ENCODE assay signal across 23 cellular contexts in genomic region chr6:133057352-133057751, GRCh38.
DNase-seq lines count a peak whose midpoint lies in the region; ATAC-seq, FAIRE-seq and TF ChIP-seq lines count a peak whose summit lies in the region.
"Had no signal": no experiment of that assay in that cellular context is flagged by ENCODE, and none has a peak within 500 bp of the region (broad histone marks: within the 10 kb centered on the region; RNA-seq: fewer than 3 reads in every experiment).

No MANE protein-coding gene starts in this region.

- H3K4me3 ChIP-seq in HepG2 (replicated peaks in 1 of 3; ENCODE audit: insufficient read depth in 1 of 3, low read depth in 2 of 3, low read length in 3 of 3): no peak overlapping the region
- H3K4me3 ChIP-seq in right lobe of liver: no peak overlapping the region
- H3K4me3 ChIP-seq in endodermal cell (ENCODE audit: low read length): no peak overlapping the region
- no peak overlapping the region for H3K4me3 ChIP-seq in WERI-Rb-1 (ENCODE audit: low read depth, low read length)
- H3K4me3 ChIP-seq in brain microvascular endothelial cell (ENCODE audit: low read depth, low read length): no peak overlapping the region
- H3K4me3 ChIP-seq: GM12878, GM23248 had no signal

- H3K9me3 ChIP-seq in HepG2 (ENCODE audit: low read length) (no peaks in the 10 kb centered on the region), right lobe of liver (no peaks in the 10 kb centered on the region), endodermal cell (ENCODE audit: control insufficient read depth, low read length) (no peaks in the 10 kb centered on the region), WERI-Rb-1 (ENCODE audit: severe bottlenecking) (no peaks in the 10 kb centered on the region)
- H3K9me3 ChIP-seq: BE2C had no signal

- H3K27ac Mint-ChIP-seq in endodermal cell (peak overlapping the region; percentile 53), type B pancreatic cell (peak overlapping the region; percentile 0)
- H3K27ac Mint-ChIP-seq: CD4-positive, CD25-positive, alpha-beta regulatory T cell; CD8-positive, alpha-beta memory T cell; IgD-negative memory B cell had no signal

- TF ChIP-seq CTCF in HepG2 (CRISPR knock-in tag; IDR thresholded peaks at IDR 0.05) (no peak), right lobe of liver (IDR thresholded peaks at IDR 0.05) (no peak), endodermal cell (conservative IDR thresholded peaks at IDR 0.05) (no peak), type B pancreatic cell (conservative IDR thresholded peaks at IDR 0.05) (no peak), WERI-Rb-1 (IDR thresholded peaks at IDR 0.05; ENCODE audit: low read depth, low read length) (no peak), brain microvascular endothelial cell (IDR thresholded peaks at IDR 0.05; ENCODE audit: low read depth, low read length, missing control alignments) (no peak)

- no peak for DNase-seq in HepG2 (ENCODE audit: low spot score)
- DNase-seq in right lobe of liver: no peak
- DNase-seq in endodermal cell: no peak
- no peak for DNase-seq in type B pancreatic cell (ENCODE audit: extremely low spot score, unreplicated experiment)
- DNase-seq in WERI-Rb-1: no peak
- DNase-seq in brain microvascular endothelial cell: no peak
- DNase-seq: ACHN; BE2C; C1 segment of cervical spinal cord; CD4-positive, CD25-positive, alpha-beta regulatory T cell; CD8-positive, alpha-beta memory T cell; COR-L47; DMS 273 treated with DMSO at 0.1 percent for 48 hours; DMS53; DND-41; EL; GM23248; H7 had no signal

- H3K36me3 Mint-ChIP-seq in endodermal cell (ENCODE audit: low read depth): no peaks in the 10 kb centered on the region
- no peaks in the 10 kb centered on the region for H3K36me3 Mint-ChIP-seq in type B pancreatic cell
- H3K36me3 Mint-ChIP-seq: CD4-positive, CD25-positive, alpha-beta regulatory T cell; CD8-positive, alpha-beta memory T cell had no signal

- in situ Hi-C loops in HepG2 (cut with HindIII; ENCODE audit: extremely low pct_ligation_motif_present, low pct_unique_long_range_greater_than_20kb): no loop called here
- in situ Hi-C loops in brain microvascular endothelial cell (cut with HindIII; ENCODE audit: low pct_ligation_motif_present, low sequenced_read_pairs): no loop called here

- TF ChIP-seq POLR2A in HepG2 (IDR thresholded peaks at IDR 0.05; ENCODE audit: insufficient read depth in 1 of 2, low read depth in 2 of 2, low read length in 2 of 2) (no peak), right lobe of liver (IDR thresholded peaks at IDR 0.05) (no peak)

- H3K27ac ChIP-seq in HepG2 (ENCODE audit: extremely low read length, insufficient read depth, low read length) (no peak overlapping the region), right lobe of liver (no peak overlapping the region), endodermal cell (ENCODE audit: low read depth, low read length) (no peak overlapping the region), WERI-Rb-1 (no peak overlapping the region), brain microvascular endothelial cell (no peak overlapping the region)
- H3K27ac ChIP-seq: GM23248 had no signal

- 46% methylated on average over 2 of the region's 2 CpGs for WGBS in HepG2 (ENCODE audit: low lambda C conversion rate)
- 96% methylated on average over 2 of the region's 2 CpGs for WGBS in right lobe of liver (ENCODE audit: insufficient coverage, low coverage, low lambda C conversion rate, missing lambda C conversion rate)
- 83% methylated on average over 2 of the region's 2 CpGs; no CpG with 5 or more reads in 1 of the 2 experiments for WGBS in endodermal cell (ENCODE audit: insufficient coverage in 1 of 2, insufficient read length in 1 of 2), 2 experiments

- no peaks in the 10 kb centered on the region for H4K20me1 ChIP-seq in HepG2 (ENCODE audit: insufficient read depth, low read length)

- H3K4me3 Mint-ChIP-seq in endodermal cell (no peak overlapping the region), type B pancreatic cell (no peak overlapping the region)
- H3K4me3 Mint-ChIP-seq: CD4-positive, CD25-positive, alpha-beta regulatory T cell; CD8-positive, alpha-beta memory T cell; IgD-negative memory B cell had no signal

- H3K9me3 Mint-ChIP-seq in endodermal cell (no peaks in the 10 kb centered on the region), type B pancreatic cell (no peaks in the 10 kb centered on the region)
- H3K9me3 Mint-ChIP-seq: CD8-positive, alpha-beta memory T cell; IgD-negative memory B cell had no signal

- H3K4me1 Mint-ChIP-seq in endodermal cell (peaks cover 12% of the 10 kb centered on the region), type B pancreatic cell (ENCODE audit: unreplicated experiment) (peaks cover 27% of the 10 kb centered on the region)
- H3K4me1 Mint-ChIP-seq: CD4-positive, CD25-positive, alpha-beta regulatory T cell; CD8-positive, alpha-beta memory T cell; IgD-negative memory B cell had no signal

- TF ChIP-seq EP300 in HepG2 (IDR thresholded peaks at IDR 0.05; ENCODE audit: low read depth in 2 of 2, low read length in 2 of 2) (no peak), HepG2 (CRISPR knock-in tag; IDR thresholded peaks at IDR 0.05; ENCODE audit: borderline replicate concordance) (no peak)

- no peaks in the 10 kb centered on the region for H3K27me3 Mint-ChIP-seq in endodermal cell (ENCODE audit: insufficient read depth)
- H3K27me3 Mint-ChIP-seq in type B pancreatic cell: no peaks in the 10 kb centered on the region
- H3K27me3 Mint-ChIP-seq: CD4-positive, CD25-positive, alpha-beta regulatory T cell had no signal

- intact Hi-C loops in HepG2 (cut with micrococcal nuclease; ENCODE audit: unreplicated experiment) (no loop called here), right lobe of liver (cut with DNase I) (no loop called here)

- CTCF ChIA-PET in HepG2 (lab: Yijun Ruan, JAX; ENCODE audit: low intra/inter-chr PET ratio, low total read pairs): no interaction called here

- H3K27me3 ChIP-seq in HepG2 (ENCODE audit: control insufficient read depth in 1 of 2, insufficient read depth in 2 of 2, low read length in 2 of 2): no peaks in the 10 kb centered on the region; a peak in 1 of 5 replicates
- H3K27me3 ChIP-seq in right lobe of liver: no peaks in the 10 kb centered on the region
- H3K27me3 ChIP-seq in endodermal cell (ENCODE audit: control insufficient read depth, insufficient read depth, low read length, poor library complexity, severe bottlenecking): no peaks in the 10 kb centered on the region
- peaks cover 4% of the 10 kb centered on the region for H3K27me3 ChIP-seq in WERI-Rb-1 (ENCODE audit: insufficient read depth, low read depth, severe bottlenecking)
- no peaks in the 10 kb centered on the region for H3K27me3 ChIP-seq in brain microvascular endothelial cell (replicated peaks)
- H3K27me3 ChIP-seq: BE2C had no signal

- no peak for TF ChIP-seq RAD21 in HepG2 (CRISPR knock-in tag; IDR thresholded peaks at IDR 0.05)

- H3K79me2 ChIP-seq in HepG2 (ENCODE audit: insufficient read depth, low read length): no peaks in the 10 kb centered on the region

- no peak for FAIRE-seq in HepG2 (lab: Jason Lieb, UNC)
- FAIRE-seq: GM12878, GM19239, HTR-8/SVneo had no signal

- H3K36me3 ChIP-seq in HepG2 (replicated peaks in 1 of 2; ENCODE audit: control insufficient read depth in 1 of 2, insufficient read depth in 2 of 2, low read length in 2 of 2): no peaks in the 10 kb centered on the region
- no peaks in the 10 kb centered on the region for H3K36me3 ChIP-seq in right lobe of liver
- H3K36me3 ChIP-seq in endodermal cell (ENCODE audit: control insufficient read depth, insufficient read depth, low read length): no peaks in the 10 kb centered on the region
- no peaks in the 10 kb centered on the region for H3K36me3 ChIP-seq in WERI-Rb-1
- no peaks in the 10 kb centered on the region for H3K36me3 ChIP-seq in brain microvascular endothelial cell (replicated peaks)
- H3K36me3 ChIP-seq: BE2C had no signal

- BruUV-seq in HepG2 (replicated peaks; lab: Mats Ljungman, UMichigan): no TSS peak

- H3K9ac ChIP-seq in HepG2 (ENCODE audit: insufficient read depth, low read depth, low read length): no peak overlapping the region
- H3K9ac ChIP-seq in endodermal cell (ENCODE audit: extremely low read depth, low read length, poor library complexity, severe bottlenecking): no peak overlapping the region
- H3K9ac ChIP-seq: GM23248 had no signal

- H2AFZ ChIP-seq in HepG2 (ENCODE audit: low read length): no peak overlapping the region
- H2AFZ ChIP-seq: GM23248 had no signal

- H3K4me1 ChIP-seq in HepG2 (ENCODE audit: insufficient read depth, low read length) (no peaks in the 10 kb centered on the region), right lobe of liver (no peaks in the 10 kb centered on the region), endodermal cell (ENCODE audit: control insufficient read depth, insufficient read depth, low read length) (no peaks in the 10 kb centered on the region)
- H3K4me1 ChIP-seq: BE2C had no signal

- ATAC-seq in HepG2 (no peak), right lobe of liver (no peak)
- ATAC-seq: GM12878, HCT116 had no signal

- H3K4me2 ChIP-seq in HepG2 (ENCODE audit: low read depth, low read length): no peak overlapping the region

- POLR2A ChIA-PET in HepG2 (lab: Yijun Ruan, JAX): no interaction called here

TF ChIP-seq in HepG2, 621 proteins besides CTCF, POLR2A, EP300 and RAD21:
- TF ChIP-seq MNT (IDR thresholded peaks at IDR 0.05): peak; percentile 58
- no peak for TF ChIP-seq HOMEZ (CRISPR knock-in tag; IDR thresholded peaks at IDR 0.05; ENCODE audit: low read depth)
TF ChIP-seq in HepG2: peak in this region for 1.
